ENCODE assay signal across 16 cellular contexts in genomic region chr9:110604101-110604710, GRCh38.
A peak's percentile ranks its signal among the peaks of the same experiment; 100 is the strongest.
DNase-seq lines count a peak whose midpoint lies in the region; ATAC-seq and TF ChIP-seq lines count a peak whose summit lies in the region.
"Had no signal": no experiment of that assay in that cellular context is flagged by ENCODE, and none has a peak within 500 bp of the region (broad histone marks: within the 10 kb centered on the region; RNA-seq: fewer than 3 reads in every experiment).

No MANE protein-coding gene starts in this region.

- DNase-seq in GM12865 (ENCODE audit: low read depth) = peak; percentile 26
- peak; percentile 67 for DNase-seq in NB4 (ENCODE audit: low read depth)
- DNase-seq in cardiac fibroblast (ENCODE audit: low read depth in 2 of 2) = peak; percentile 53 to 54
- DNase-seq in nephron progenitor cell = no peak
- no peak for DNase-seq in hippocampal formation (lab: John Stamatoyannopoulos, UW)
- DNase-seq in NCI-H2107 treated with DMSO at 0.1 percent for 48 hours (lab: John Stamatoyannopoulos, UW; ENCODE audit: unreplicated experiment) = no peak
- DNase-seq: C1 segment of cervical spinal cord, DMS79, NCI-H187 treated with DMSO at 0.1 percent for 48 hours, NCI-H524 treated with DMSO at 0.1 percent for 48 hours, pancreas, Peyer's patch, SW 1271, transverse colon had no signal

- H3K36me3 Mint-ChIP-seq in nephron progenitor cell (ENCODE audit: low read depth) = no peaks in the 10 kb centered on the region
- no peaks in the 10 kb centered on the region for H3K36me3 Mint-ChIP-seq in stimulated activated memory B cell treated with anti-CD40 and anti-IgM and Interleukin-4, amounts not matched to agents 10 μg/mL and 1 μg/mL and 100 μg/mL, for 72 hours

- H3K4me3 ChIP-seq in GM12865 (ENCODE audit: low read depth, low read length) (no peak overlapping the region), NB4 (ENCODE audit: low read depth, low read length) (peak overlapping the region; percentile 43), cardiac fibroblast (replicated peaks in 1 of 2; ENCODE audit: low read depth in 2 of 2, low read length in 2 of 2) (no peak overlapping the region)
- H3K4me3 ChIP-seq: pancreas, Peyer's patch, transverse colon had no signal

- TF ChIP-seq CTCF in GM12865 (IDR thresholded peaks at IDR 0.05; ENCODE audit: insufficient read depth, low read depth, low read length, missing control alignments) = no peak
- no peak for TF ChIP-seq CTCF in NB4 (IDR thresholded peaks at IDR 0.05; ENCODE audit: low read depth, low read length)
- TF ChIP-seq CTCF in cardiac fibroblast (IDR thresholded peaks at IDR 0.05; ENCODE audit: low read depth, low read length) = no peak
- TF ChIP-seq CTCF in nephron progenitor cell (IDR thresholded peaks at IDR 0.05) = no peak

- H3K9me3 Mint-ChIP-seq in nephron progenitor cell = no peaks in the 10 kb centered on the region
- no peaks in the 10 kb centered on the region for H3K9me3 Mint-ChIP-seq in stimulated activated memory B cell treated with anti-CD40 and anti-IgM and Interleukin-4, amounts not matched to agents 10 μg/mL and 1 μg/mL and 100 μg/mL, for 72 hours

- H3K4me1 Mint-ChIP-seq in nephron progenitor cell = no peaks in the 10 kb centered on the region
- no peaks in the 10 kb centered on the region for H3K4me1 Mint-ChIP-seq in stimulated activated memory B cell treated with anti-CD40 and anti-IgM and Interleukin-4, amounts not matched to agents 10 μg/mL and 1 μg/mL and 100 μg/mL, for 72 hours

- peaks cover 2% of the 10 kb centered on the region for H3K27me3 Mint-ChIP-seq in nephron progenitor cell (ENCODE audit: low read depth, poor library complexity)
- peaks cover 29% of the 10 kb centered on the region for H3K27me3 Mint-ChIP-seq in stimulated activated memory B cell treated with anti-CD40 and anti-IgM and Interleukin-4, amounts not matched to agents 10 μg/mL and 1 μg/mL and 100 μg/mL, for 72 hours

- peak overlapping the region; percentile 37 for H3K27ac Mint-ChIP-seq in nephron progenitor cell
- H3K27ac Mint-ChIP-seq in stimulated activated memory B cell treated with anti-CD40 and anti-IgM and Interleukin-4, amounts not matched to agents 10 μg/mL and 1 μg/mL and 100 μg/mL, for 72 hours = no peak overlapping the region

- ATAC-seq in HG03135 (IDR thresholded peaks at IDR 0.05; ENCODE audit: unreplicated experiment) = no peak
- no peak for ATAC-seq in stimulated activated memory B cell treated with anti-CD40 and anti-IgM and Interleukin-4, amounts not matched to agents 10 μg/mL and 1 μg/mL and 100 μg/mL, for 72 hours

- no peak overlapping the region for H3K4me3 Mint-ChIP-seq in nephron progenitor cell
- H3K4me3 Mint-ChIP-seq in stimulated activated memory B cell treated with anti-CD40 and anti-IgM and Interleukin-4, amounts not matched to agents 10 μg/mL and 1 μg/mL and 100 μg/mL, for 72 hours = no peak overlapping the region

- TF ChIP-seq POLR2A in NB4 (IDR thresholded peaks at IDR 0.05; ENCODE audit: extremely low read depth, insufficient read length) = no peak

Comparison
In these comparisons a context has a peak if more than half of its experiments do, and no peak if none do; other contexts are left out.
1. DNase-seq: peak in GM12865 (single experiment), NB4 (single experiment) and cardiac fibroblast (2 of 2); none in nephron progenitor cell (single experiment), hippocampal formation (0 of 2) and NCI-H2107 treated with DMSO at 0.1 percent for 48 hours (single experiment).